Comparison of ENCODE assay signal across 12 cellular contexts in genomic region chr6:149079456-149079855, GRCh38.
DNase-seq lines count a peak whose midpoint lies in the region; ATAC-seq, FAIRE-seq and TF ChIP-seq lines count a peak whose summit lies in the region.
"Had no signal": no experiment of that assay in that cellular context is flagged by ENCODE, and none has a peak within 500 bp of the region (broad histone marks: within the 10 kb centered on the region; RNA-seq: fewer than 3 reads in every experiment).

No MANE protein-coding gene starts in this region.

- H3K79me2 ChIP-seq in smooth muscle cell (ENCODE audit: low read depth): no peaks in the 10 kb centered on the region

- TF ChIP-seq CTCF in RWPE2 (IDR thresholded peaks at IDR 0.05; ENCODE audit: poor library complexity, severe bottlenecking) (no peak), foreskin keratinocyte (conservative IDR thresholded peaks at IDR 0.05) (no peak), smooth muscle cell (IDR thresholded peaks at IDR 0.05; ENCODE audit: borderline replicate concordance, insufficient read depth, poor library complexity, severe bottlenecking) (no peak)

- H3K9me3 ChIP-seq in RWPE2 (ENCODE audit: severe bottlenecking) (no peaks in the 10 kb centered on the region), smooth muscle cell (replicated peaks; ENCODE audit: low read depth) (no peaks in the 10 kb centered on the region)

- DNase-seq in GM18507 (ENCODE audit: extremely low spot score, insufficient read length, low read depth): no peak
- no peak for DNase-seq in RWPE2 (ENCODE audit: low spot score)
- DNase-seq in foreskin keratinocyte: no peak
- no peak for DNase-seq in smooth muscle cell (lab: John Stamatoyannopoulos, UW; ENCODE audit: unreplicated experiment)
- no peak for DNase-seq in SKM-1 (lab: John Stamatoyannopoulos, UW; ENCODE audit: unreplicated experiment)
- no peak for DNase-seq in NCI-H69 (lab: John Stamatoyannopoulos, UW)
- no peak for DNase-seq in AML-193 (lab: John Stamatoyannopoulos, UW)
- no peak for DNase-seq in AG08396 (ENCODE audit: low spot score)
- DNase-seq: activated CD4-positive, alpha-beta T cell treated with anti-CD3 and anti-CD28 coated beads for 4 hours; activated effector memory CD4-positive, alpha-beta T cell treated with Interleukin-2 at 50 U/mL for 16 hours; NCI-H524 treated with DMSO at 0.1 percent for 48 hours had no signal

- peak; percentile 10; the same call in 2 of the 3 replicates for ATAC-seq in RWPE2 (ENCODE audit: low read depth)
- ATAC-seq in foreskin keratinocyte: peak; percentile 9

- H3K36me3 ChIP-seq in RWPE2 (ENCODE audit: low read depth) (no peaks in the 10 kb centered on the region), smooth muscle cell (ENCODE audit: low read depth) (no peaks in the 10 kb centered on the region)
- H3K36me3 ChIP-seq: neural progenitor cell had no signal

- H3K4me2 ChIP-seq in smooth muscle cell: no peak overlapping the region
- H3K4me2 ChIP-seq: neural progenitor cell had no signal

- H2AFZ ChIP-seq in smooth muscle cell (ENCODE audit: low read depth): no peak overlapping the region
- H2AFZ ChIP-seq: neural progenitor cell had no signal

- H3K4me1 ChIP-seq in RWPE2 (ENCODE audit: insufficient read depth, poor library complexity, severe bottlenecking) (peaks cover 27% of the 10 kb centered on the region), foreskin keratinocyte (peaks cover 8% of the 10 kb centered on the region), smooth muscle cell (ENCODE audit: low read depth) (no peaks in the 10 kb centered on the region)
- H3K4me1 ChIP-seq: neural progenitor cell had no signal

- H4K20me1 ChIP-seq in smooth muscle cell (ENCODE audit: low read depth): no peaks in the 10 kb centered on the region

- no peaks in the 10 kb centered on the region for H3K27me3 ChIP-seq in RWPE2 (ENCODE audit: insufficient read depth, poor library complexity, severe bottlenecking)
- H3K27me3 ChIP-seq in foreskin keratinocyte: peaks cover 3% of the 10 kb centered on the region
- no peaks in the 10 kb centered on the region for H3K27me3 ChIP-seq in smooth muscle cell (ENCODE audit: low read depth)
- H3K27me3 ChIP-seq: neural progenitor cell had no signal

- H3K27ac ChIP-seq in RWPE2 (ENCODE audit: poor library complexity, severe bottlenecking): peak overlapping the region; percentile 68
- no peak overlapping the region for H3K27ac ChIP-seq in foreskin keratinocyte
- H3K27ac ChIP-seq in smooth muscle cell (ENCODE audit: low read depth): peak overlapping the region; percentile 68
- H3K27ac ChIP-seq: neural progenitor cell had no signal

- FAIRE-seq in GM18507 (lab: Jason Lieb, UNC): peak; percentile 18

- 83% methylated on average over 2 of the region's 2 CpGs for WGBS in smooth muscle cell (ENCODE audit: low lambda C conversion rate)

- peaks cover 9% of the 10 kb centered on the region for H3F3A ChIP-seq in smooth muscle cell (ENCODE audit: low read depth)

- H3K4me3 ChIP-seq in RWPE2 (ENCODE audit: severe bottlenecking): no peak overlapping the region
- no peak overlapping the region for H3K4me3 ChIP-seq in smooth muscle cell
- H3K4me3 ChIP-seq: neural progenitor cell had no signal

- no peak overlapping the region for H3K9ac ChIP-seq in smooth muscle cell (ENCODE audit: low read depth)
- H3K9ac ChIP-seq: neural progenitor cell had no signal
